ENCODE assay signal across 18 cellular contexts in the genomic region with DNA sequence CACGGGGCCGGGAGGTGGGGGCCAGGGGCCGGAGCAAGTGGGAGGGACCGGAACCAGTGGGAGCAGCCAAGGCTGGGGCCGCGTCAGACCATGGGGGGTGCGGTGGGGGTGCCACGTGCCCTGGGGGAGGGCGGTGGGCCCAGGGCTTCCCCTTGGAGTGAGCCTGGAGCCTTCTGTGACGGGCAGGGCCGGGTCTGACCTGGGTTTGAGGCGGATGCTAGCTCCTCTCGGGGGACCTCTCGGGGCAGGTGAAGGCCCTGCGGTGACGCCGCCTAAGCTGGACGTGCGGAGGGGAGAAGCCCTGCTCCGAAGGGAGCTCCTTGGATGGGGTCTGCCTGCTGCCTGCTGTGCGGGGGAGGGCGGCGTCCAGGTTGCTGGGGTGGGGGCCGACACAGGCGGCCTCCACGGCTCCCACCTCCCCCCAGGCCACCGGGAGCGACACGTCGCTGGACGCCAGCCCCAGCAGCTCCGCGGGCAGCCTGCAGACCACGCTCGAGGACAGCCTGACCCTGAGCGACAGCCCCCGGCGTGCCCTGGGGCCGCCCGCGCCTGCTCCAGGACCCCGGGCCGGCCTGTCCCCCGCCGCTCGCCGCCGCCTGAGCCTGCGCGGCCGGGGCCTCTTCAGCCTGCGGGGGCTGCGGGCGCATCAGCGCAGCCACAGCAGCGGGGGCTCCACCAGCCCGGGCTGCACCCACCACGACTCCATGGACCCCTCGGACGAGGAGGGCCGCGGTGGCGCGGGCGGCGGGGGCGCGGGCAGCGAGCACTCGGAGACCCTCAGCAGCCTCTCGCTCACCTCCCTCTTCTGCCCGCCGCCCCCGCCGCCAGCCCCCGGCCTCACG.
DNase-seq lines count a peak whose midpoint lies in the region; ATAC-seq and TF ChIP-seq lines count a peak whose summit lies in the region.
"Had no signal": no experiment of that assay in that cellular context is flagged by ENCODE, and none has a peak within 500 bp of the region (broad histone marks: within the 10 kb centered on the region; RNA-seq: fewer than 3 reads in every experiment).

No MANE protein-coding gene starts in this region.

- H2AK5ac ChIP-seq in mesendoderm (ENCODE audit: low read length): no peak overlapping the region

- no peaks in the 10 kb centered on the region for H3K79me2 ChIP-seq in mesendoderm (ENCODE audit: control insufficient read depth, insufficient read depth, low read length)

- H3K27ac Mint-ChIP-seq in naive B cell: peak overlapping the region in 1 of 6 donors; percentile 57

- H2BK15ac ChIP-seq in mesendoderm (replicated peaks; ENCODE audit: low read depth): no peak overlapping the region

- H2BK120ac ChIP-seq in mesendoderm (ENCODE audit: low read depth, low read length): no peak overlapping the region

- peaks cover 35 to 79% (median 66%) of the 10 kb centered on the region in 3 donors for H3K27me3 Mint-ChIP-seq in naive B cell

- no peaks in the 10 kb centered on the region for H3K79me1 ChIP-seq in mesendoderm (ENCODE audit: low read length)

- H3K23ac ChIP-seq in mesendoderm (ENCODE audit: low read length): no peak overlapping the region

- TF ChIP-seq CTCF in suprapubic skin (IDR thresholded peaks at IDR 0.05): no peak

- no peak for TF ChIP-seq EP300 in suprapubic skin (IDR thresholded peaks at IDR 0.05)

- H3K27me3 ChIP-seq in H7 (ENCODE audit: control insufficient read depth, insufficient read depth, low read length): no peaks in the 10 kb centered on the region
- H3K27me3 ChIP-seq in suprapubic skin: peaks cover 83% of the 10 kb centered on the region
- H3K27me3 ChIP-seq in mesendoderm (ENCODE audit: insufficient read depth, low read length, poor library complexity): no peaks in the 10 kb centered on the region

- no CpG with 5 or more reads among the region's 77 CpGs for WGBS in suprapubic skin
- no CpG with 5 or more reads among the region's 77 CpGs for WGBS in mesendoderm (ENCODE audit: extremely low coverage, insufficient coverage, low lambda C conversion rate)

- no peak overlapping the region for H3K9ac ChIP-seq in mesendoderm (ENCODE audit: low read length)
- H3K9ac ChIP-seq: BLaER1 treated with 17β-estradiol and CSF1 and Interleukin-3, amounts not matched to agents 10 nM and 100 nM; SK-N-SH had no signal

- H3K4me3 ChIP-seq in H7 (ENCODE audit: insufficient read depth, low read depth, low read length) (no peak overlapping the region), suprapubic skin (peak overlapping the region; percentile 20), mesendoderm (ENCODE audit: low read length) (no peak overlapping the region)
- H3K4me3 ChIP-seq: A549; BLaER1 treated with 17β-estradiol and CSF1 and Interleukin-3, amounts not matched to agents 10 nM and 100 nM had no signal

- peaks cover 0 to 2% (median 0%) of the 10 kb centered on the region in 7 donors for H3K9me3 Mint-ChIP-seq in naive B cell

- peaks cover 5 to 13% (median 5%) of the 10 kb centered on the region in 3 donors for H3K4me1 Mint-ChIP-seq in naive B cell

- no peak overlapping the region for H3K4ac ChIP-seq in mesendoderm (ENCODE audit: low read depth, low read length)

- no peak overlapping the region for H3K18ac ChIP-seq in mesendoderm (ENCODE audit: low read length)

- ATAC-seq in Right ventricle myocardium inferior (no peak), left ventricle myocardium superior (no peak), naive B cell (ENCODE audit: low read depth in 2 of 2) (peak; percentile 50 to 60), HG02759 (IDR thresholded peaks at IDR 0.05; ENCODE audit: unreplicated experiment) (no peak)
- ATAC-seq: A549 had no signal

- no peak overlapping the region for H2BK5ac ChIP-seq in mesendoderm (ENCODE audit: low read length)

- H3K27ac ChIP-seq in suprapubic skin (no peak overlapping the region), mesendoderm (ENCODE audit: low read depth, low read length) (no peak overlapping the region)
- H3K27ac ChIP-seq: A549; BLaER1 treated with 17β-estradiol and CSF1 and Interleukin-3, amounts not matched to agents 10 nM and 100 nM had no signal

- no peaks in the 10 kb centered on the region for H3K9me3 ChIP-seq in suprapubic skin
- H3K9me3 ChIP-seq: A549; BLaER1 treated with 17β-estradiol and CSF1 and Interleukin-3, amounts not matched to agents 10 nM and 100 nM; SK-N-SH had no signal

- H3K4me3 Mint-ChIP-seq in naive B cell: peak overlapping the region in 1 of 8 donors; percentile 75

- H3K36me3 Mint-ChIP-seq in naive B cell: peaks cover 0 to 5% of the 10 kb centered on the region in 2 donors

- no peak overlapping the region for H4K5ac ChIP-seq in mesendoderm (ENCODE audit: low read length)

- H3K4me2 ChIP-seq in mesendoderm (ENCODE audit: low read length): no peak overlapping the region
- H3K4me2 ChIP-seq: A549; BLaER1 treated with 17β-estradiol and CSF1 and Interleukin-3, amounts not matched to agents 10 nM and 100 nM; SK-N-SH had no signal

- H4K8ac ChIP-seq in mesendoderm (ENCODE audit: low read depth, low read length): no peak overlapping the region

- H3K4me1 ChIP-seq in suprapubic skin (peaks cover 7% of the 10 kb centered on the region), mesendoderm (ENCODE audit: control insufficient read depth, low read depth, low read length) (no peaks in the 10 kb centered on the region)
- H3K4me1 ChIP-seq: A549 had no signal

- intact Hi-C loops in Right ventricle myocardium inferior (cut with DNase I) (no loop called here), left ventricle myocardium superior (cut with micrococcal nuclease) (no loop called here)

- peak; percentile 57 for DNase-seq in Right ventricle myocardium inferior (ENCODE audit: missing footprints)
- no peak for DNase-seq in left ventricle myocardium superior
- peak; percentile 76 for DNase-seq in H7
- DNase-seq in naive B cell: no peak
- no peak for DNase-seq in suprapubic skin (ENCODE audit: low spot score in 2 of 2)
- DNase-seq in NCI-H82 treated with DMSO at 0.1 percent for 48 hours (lab: John Stamatoyannopoulos, UW; ENCODE audit: unreplicated experiment): no peak
- DNase-seq in mesendoderm: no peak
- DNase-seq: DND-41, HCEC 1CT, NCI-H1092 treated with DMSO at 0.1 percent for 48 hours, NCI-H146, NCI-H2081, NCI-H748 treated with DMSO at 0.1 percent for 48 hours, SHP77, SK-N-SH had no signal

- TF ChIP-seq POLR2A in suprapubic skin (IDR thresholded peaks at IDR 0.05): no peak

- no peak overlapping the region for H3K56ac ChIP-seq in mesendoderm (ENCODE audit: low read length)

- H3K36me3 ChIP-seq in H7 (replicated peaks; ENCODE audit: control insufficient read depth, insufficient read depth, low read length): no peaks in the 10 kb centered on the region
- H3K36me3 ChIP-seq in suprapubic skin: no peaks in the 10 kb centered on the region
- H3K36me3 ChIP-seq in mesendoderm (ENCODE audit: control insufficient read depth, insufficient read depth, low read length): no peaks in the 10 kb centered on the region
- H3K36me3 ChIP-seq: BLaER1 treated with 17β-estradiol and CSF1 and Interleukin-3, amounts not matched to agents 10 nM and 100 nM had no signal

Comparison
In these comparisons a context has a peak if more than half of its experiments do, and no peak if none do; other contexts are left out.
1. DNase-seq: peak in Right ventricle myocardium inferior (single experiment) and H7 (single experiment); none in left ventricle myocardium superior (single experiment), naive B cell (single experiment), suprapubic skin (0 of 2), NCI-H82 treated with DMSO at 0.1 percent for 48 hours (single experiment) and mesendoderm (single experiment).
2. ATAC-seq: peak in naive B cell (2 of 2); none in Right ventricle myocardium inferior (single experiment), left ventricle myocardium superior (single experiment) and HG02759 (single experiment).